ENCODE assay signal across 13 cellular contexts in the genomic region with DNA sequence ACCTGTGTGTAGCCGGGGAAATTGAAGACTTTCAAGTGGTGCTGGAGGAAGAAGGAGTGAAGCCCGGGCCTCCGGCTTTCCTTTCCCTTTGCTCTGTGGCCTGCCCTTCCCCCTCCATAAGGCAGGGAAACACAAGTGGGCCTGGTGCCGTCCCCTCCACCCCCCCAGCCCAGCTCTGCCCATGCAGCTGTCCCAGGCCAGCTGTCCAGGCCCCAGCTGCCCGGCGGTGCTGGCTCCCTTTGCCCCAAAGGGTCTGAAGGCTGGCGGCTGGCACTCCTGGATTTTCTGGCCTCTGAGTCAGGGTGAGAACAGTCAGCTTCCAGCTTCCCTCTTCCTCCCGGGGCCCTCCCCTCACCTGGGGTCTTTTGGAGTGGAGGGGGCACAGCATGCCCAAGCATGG. TPM values are rescaled to one million over a fixed set of nuclear protein-coding genes. Genes with fewer than 3 reads are reported as not detected.
DNase-seq lines count a peak whose midpoint lies in the region; ATAC-seq and TF ChIP-seq lines count a peak whose summit lies in the region.
"Had no signal": no experiment of that assay in that cellular context is flagged by ENCODE, and none has a peak within 500 bp of the region (broad histone marks: within the 10 kb centered on the region; RNA-seq: fewer than 3 reads in every experiment).

No MANE protein-coding gene starts in this region.

- 56% methylated on average over 8 of the region's 8 CpGs for WGBS in SK-N-SH (ENCODE audit: low lambda C conversion rate)

- H3K4me3 ChIP-seq in SK-N-SH (ENCODE audit: low read depth in 2 of 2, low read length in 1 of 2) = no peak overlapping the region
- H3K4me3 ChIP-seq in ascending aorta = no peak overlapping the region
- no peak overlapping the region for H3K4me3 ChIP-seq in muscle layer of colon (ENCODE audit: low read depth in 1 of 2, low read length in 2 of 2)
- H3K4me3 ChIP-seq: right lobe of liver had no signal

- TF ChIP-seq EP300 in SK-N-SH (IDR thresholded peaks at IDR 0.05; ENCODE audit: borderline replicate concordance in 1 of 2, low read depth in 1 of 2, low read length in 1 of 2) = peak in 1 of 2 experiments; percentile 12; a peak in 1 of 4 replicates

- H3K27me3 ChIP-seq in SK-N-SH (ENCODE audit: insufficient read depth) = no peaks in the 10 kb centered on the region
- no peaks in the 10 kb centered on the region for H3K27me3 ChIP-seq in ascending aorta
- H3K27me3 ChIP-seq in muscle layer of colon (ENCODE audit: control insufficient read depth in 1 of 2, insufficient read depth in 2 of 2, low read length in 2 of 2) = no peaks in the 10 kb centered on the region
- H3K27me3 ChIP-seq: right lobe of liver had no signal

- no peaks in the 10 kb centered on the region for H4K20me1 ChIP-seq in SK-N-SH (ENCODE audit: insufficient read depth)

- peaks cover 0 to 43% of the 10 kb centered on the region in 2 experiments; a peak in 1 of 4 replicates for H3K4me1 ChIP-seq in SK-N-SH (ENCODE audit: control insufficient read depth in 1 of 2, insufficient read depth in 2 of 2, low read depth in 1 of 2, low read length in 1 of 2)
- peaks cover 23 to 42% of the 10 kb centered on the region in 2 donors for H3K4me1 ChIP-seq in ascending aorta
- peaks cover 77% of the 10 kb centered on the region for H3K4me1 ChIP-seq in muscle layer of colon (ENCODE audit: insufficient read depth, low read length)

- TF ChIP-seq RAD21 in SK-N-SH (IDR thresholded peaks at IDR 0.05; ENCODE audit: low read length) = no peak

- no peak overlapping the region for H2AFZ ChIP-seq in SK-N-SH (ENCODE audit: low read depth)

- peak overlapping the region; percentile 30; the same call in 1 of the 2 replicates for H3K4me2 ChIP-seq in SK-N-SH

- H3F3A ChIP-seq in SK-N-SH (replicated peaks; ENCODE audit: insufficient read depth) = peaks cover 3% of the 10 kb centered on the region

- no peak for ATAC-seq in SK-N-SH treated with all-trans-retinoic acid at 6 μM for 48 hours
- ATAC-seq in GM21526 (IDR thresholded peaks at IDR 0.05; ENCODE audit: low FRiP score, unreplicated experiment) = no peak
- no peak for ATAC-seq in HG03354 (IDR thresholded peaks at IDR 0.05; ENCODE audit: poor library complexity, severe bottlenecking, unreplicated experiment)
- ATAC-seq in HG03159 (IDR thresholded peaks at IDR 0.05; ENCODE audit: unreplicated experiment) = no peak
- ATAC-seq: right lobe of liver had no signal

- DNase-seq in SK-N-SH (peak; percentile 67), ascending aorta (ENCODE audit: low spot score in 2 of 2) (peak in 1 of 2 donors; percentile 80), superior temporal gyrus (ENCODE audit: extremely low spot score) (peak; percentile 84)
- DNase-seq: 8988T, GF-D8, NCI-H1436 treated with DMSO at 0.1 percent for 48 hours, OCI-M1, right lobe of liver had no signal

- intact Hi-C loops in ascending aorta (cut with DNase I) = loop anchor here (1.0 to 2.0 kb wide), 2 partner anchors 10 to 16 kb away; no protein-coding TSS in a partner anchor

- H3K9me3 ChIP-seq in SK-N-SH (no peaks in the 10 kb centered on the region), ascending aorta (no peaks in the 10 kb centered on the region), muscle layer of colon (ENCODE audit: low read length) (no peaks in the 10 kb centered on the region)
- H3K9me3 ChIP-seq: right lobe of liver had no signal

- CTCF ChIA-PET in SK-N-SH (lab: Yijun Ruan, JAX) = interaction anchor here (0.8 to 3.3 kb wide), 5 partner anchors 15 to 334 kb away, joined by 3 to 12 read pairs (median 5); no protein-coding TSS in a partner anchor

- POLR2A ChIA-PET in SK-N-SH (lab: Yijun Ruan, JAX) = no interaction called here

- peak overlapping the region in 1 of 2 experiments; percentile 51; a peak in 2 of 4 replicates for H3K27ac ChIP-seq in SK-N-SH (ENCODE audit: low read depth in 2 of 2, low read length in 1 of 2)
- peak overlapping the region; percentile 86 to 90 for H3K27ac ChIP-seq in ascending aorta
- H3K27ac ChIP-seq in muscle layer of colon (ENCODE audit: low read depth, low read length) = peak overlapping the region; percentile 89
- H3K27ac ChIP-seq: right lobe of liver had no signal

- H3K36me3 ChIP-seq in SK-N-SH (replicated peaks in 1 of 2; ENCODE audit: control insufficient read depth in 1 of 2, insufficient read depth in 2 of 2, low read length in 1 of 2) (no peaks in the 10 kb centered on the region), ascending aorta (peaks cover 0 to 4% of the 10 kb centered on the region in 2 donors), muscle layer of colon (ENCODE audit: insufficient read depth, low read length) (no peaks in the 10 kb centered on the region)
- H3K36me3 ChIP-seq: right lobe of liver had no signal

- H3K79me2 ChIP-seq in SK-N-SH (ENCODE audit: insufficient read depth) = no peaks in the 10 kb centered on the region

- H3K9ac ChIP-seq in SK-N-SH (no peak overlapping the region), muscle layer of colon (ENCODE audit: low read length) (no peak overlapping the region)

- TF ChIP-seq CTCF in SK-N-SH (IDR thresholded peaks at IDR 0.05) = no peak
- TF ChIP-seq CTCF in ascending aorta (IDR thresholded peaks at IDR 0.05) = no peak

- H3K9me2 ChIP-seq in SK-N-SH = no peaks in the 10 kb centered on the region

TF ChIP-seq in SK-N-SH, 30 proteins besides CTCF, POLR2A, EP300 and RAD21:
- peak; percentile 70 for TF ChIP-seq CHD2 (IDR thresholded peaks at IDR 0.05; ENCODE audit: low read length, partially characterized antibody)
- no peak for TF ChIP-seq RXRA (IDR thresholded peaks at IDR 0.05; ENCODE audit: borderline replicate concordance, low read depth)

TF ChIP-seq in SK-N-SH treated with all-trans-retinoic acid at 6 μM for 48 hours, 23 proteins besides CTCF, POLR2A, EP300 and RAD21 (continues in another document):
- TF ChIP-seq ZNF8 (CRISPR knock-in tag; IDR thresholded peaks at IDR 0.05) = no peak
- no peak for TF ChIP-seq ZFP3 (CRISPR knock-in tag; IDR thresholded peaks at IDR 0.05)
- no peak for TF ChIP-seq ZFP30 (CRISPR knock-in tag; IDR thresholded peaks at IDR 0.05)
- TF ChIP-seq, protein P1, sequence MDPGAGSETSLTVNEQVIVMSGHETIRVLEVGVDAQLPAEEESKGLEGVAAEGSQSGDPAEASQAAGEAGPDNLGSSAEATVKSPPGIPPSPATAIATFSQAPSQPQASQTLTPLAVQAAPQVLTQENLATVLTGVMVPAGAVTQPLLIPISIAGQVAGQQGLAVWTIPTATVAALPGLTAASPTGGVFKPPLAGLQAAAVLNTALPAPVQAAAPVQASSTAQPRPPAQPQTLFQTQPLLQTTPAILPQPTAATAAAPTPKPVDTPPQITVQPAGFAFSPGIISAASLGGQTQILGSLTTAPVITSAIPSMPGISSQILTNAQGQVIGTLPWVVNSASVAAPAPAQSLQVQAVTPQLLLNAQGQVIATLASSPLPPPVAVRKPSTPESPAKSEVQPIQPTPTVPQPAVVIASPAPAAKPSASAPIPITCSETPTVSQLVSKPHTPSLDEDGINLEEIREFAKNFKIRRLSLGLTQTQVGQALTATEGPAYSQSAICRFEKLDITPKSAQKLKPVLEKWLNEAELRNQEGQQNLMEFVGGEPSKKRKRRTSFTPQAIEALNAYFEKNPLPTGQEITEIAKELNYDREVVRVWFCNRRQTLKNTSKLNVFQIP (CRISPR knock-in tag; IDR thresholded peaks at IDR 0.05; ENCODE audit: borderline replicate concordance, low read depth) = no peak
- no peak for TF ChIP-seq SNAI2 (CRISPR knock-in tag; IDR thresholded peaks at IDR 0.05)
- no peak for TF ChIP-seq RARB (CRISPR knock-in tag; IDR thresholded peaks at IDR 0.05)
- TF ChIP-seq, protein P2, sequence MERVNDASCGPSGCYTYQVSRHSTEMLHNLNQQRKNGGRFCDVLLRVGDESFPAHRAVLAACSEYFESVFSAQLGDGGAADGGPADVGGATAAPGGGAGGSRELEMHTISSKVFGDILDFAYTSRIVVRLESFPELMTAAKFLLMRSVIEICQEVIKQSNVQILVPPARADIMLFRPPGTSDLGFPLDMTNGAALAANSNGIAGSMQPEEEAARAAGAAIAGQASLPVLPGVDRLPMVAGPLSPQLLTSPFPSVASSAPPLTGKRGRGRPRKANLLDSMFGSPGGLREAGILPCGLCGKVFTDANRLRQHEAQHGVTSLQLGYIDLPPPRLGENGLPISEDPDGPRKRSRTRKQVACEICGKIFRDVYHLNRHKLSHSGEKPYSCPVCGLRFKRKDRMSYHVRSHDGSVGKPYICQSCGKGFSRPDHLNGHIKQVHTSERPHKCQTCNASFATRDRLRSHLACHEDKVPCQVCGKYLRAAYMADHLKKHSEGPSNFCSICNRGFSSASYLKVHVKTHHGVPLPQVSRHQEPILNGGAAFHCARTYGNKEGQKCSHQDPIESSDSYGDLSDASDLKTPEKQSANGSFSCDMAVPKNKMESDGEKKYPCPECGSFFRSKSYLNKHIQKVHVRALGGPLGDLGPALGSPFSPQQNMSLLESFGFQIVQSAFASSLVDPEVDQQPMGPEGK (CRISPR knock-in tag; IDR thresholded peaks at IDR 0.05; ENCODE audit: borderline replicate concordance) = no peak
- no peak for TF ChIP-seq ARNTL (CRISPR knock-in tag; IDR thresholded peaks at IDR 0.05; ENCODE audit: borderline replicate concordance, low read depth)
- no peak for TF ChIP-seq TOX (CRISPR knock-in tag; IDR thresholded peaks at IDR 0.05; ENCODE audit: borderline replicate concordance)
- TF ChIP-seq ISL1 (CRISPR knock-in tag; IDR thresholded peaks at IDR 0.05) = no peak
- no peak for TF ChIP-seq ZC3H10 (CRISPR knock-in tag; IDR thresholded peaks at IDR 0.05)

RNA-seq across cellular contexts. Expression of a gene that starts 27.7 kb away (rescaled TPM):
- 35.6 and 39.2 TPM in 2 replicates for polyA plus RNA-seq in SK-N-SH (2012; rRNA removed)
- 17.9 and 24.9 TPM in 2 replicates for polyA plus RNA-seq in SK-N-SH (2012; cell fraction: cytosol; rRNA removed)
- polyA plus RNA-seq in SK-N-SH (2012; cell fraction: nucleus; rRNA removed) = 12.5 and 16.5 TPM in 2 replicates
- total RNA-seq in ascending aorta = 28.3 TPM
